19 cellular contexts compared by ENCODE assay signal in the genomic region with DNA sequence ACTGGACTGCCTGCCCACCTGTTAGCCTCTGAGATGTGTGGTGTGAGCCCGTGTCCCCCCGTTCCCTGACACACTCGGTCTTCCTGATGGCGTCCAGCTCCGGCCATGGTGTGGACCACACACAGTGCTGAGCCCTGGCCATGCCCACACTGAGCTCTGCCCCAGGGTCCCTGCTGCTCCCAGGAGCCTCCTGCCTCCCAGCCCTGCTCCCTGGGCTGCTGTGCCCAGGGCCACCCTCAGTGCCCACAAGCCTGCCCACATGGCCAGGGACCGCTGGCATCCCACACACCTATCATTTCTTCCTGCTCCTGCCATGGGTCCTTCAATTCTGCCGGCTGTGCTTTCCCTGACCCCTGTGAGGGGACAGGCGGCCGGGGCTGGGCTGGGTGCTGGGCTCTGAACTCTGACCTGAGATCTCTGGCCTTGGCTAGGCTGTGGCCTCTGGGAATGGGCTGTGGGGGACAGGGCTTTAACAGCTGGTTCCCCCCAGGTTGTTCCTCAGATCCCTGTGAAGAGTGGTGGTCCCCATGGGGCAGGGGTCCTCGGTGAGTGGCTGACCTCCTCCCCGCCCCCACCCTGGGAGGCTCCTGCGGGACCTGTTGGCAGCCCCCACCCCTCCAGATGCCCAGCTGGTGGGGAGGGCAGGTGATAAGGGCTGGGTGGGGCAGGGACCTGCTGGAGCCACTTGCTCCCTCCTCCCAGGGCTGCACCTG. TPM values are rescaled to one million over a fixed set of nuclear protein-coding genes. Genes with fewer than 3 reads are reported as not detected.
"Had no signal": no experiment of that assay in that cellular context is flagged by ENCODE, and none has a peak within 500 bp of the region (broad histone marks: within the 10 kb centered on the region; RNA-seq: fewer than 3 reads in every experiment).

No MANE protein-coding gene starts in this region.

- H3K27ac Mint-ChIP-seq: activated CD8-positive, alpha-beta T cell treated with anti-CD3 and anti-CD28 coated beads, Interleukin-2, amount 10 ng/mL, durations not matched to agents 7 days and 5 days; brain; naive thymus-derived CD4-positive, alpha-beta T cell; WTC11 had no signal

- H3K9me3 Mint-ChIP-seq: activated naive CD8-positive, alpha-beta T cell treated with anti-CD3 and anti-CD28 coated beads, Interleukin-2, amount 10 ng/mL, durations not matched to agents 7 days and 5 days; brain; central memory CD8-positive, alpha-beta T cell; WTC11 had no signal

- H3K27me3 Mint-ChIP-seq: activated naive CD8-positive, alpha-beta T cell treated with anti-CD3 and anti-CD28 coated beads, Interleukin-2, amount 10 ng/mL, durations not matched to agents 7 days and 5 days; central memory CD8-positive, alpha-beta T cell; naive thymus-derived CD4-positive, alpha-beta T cell had no signal

- ATAC-seq: activated CD8-positive, alpha-beta T cell treated with anti-CD3 and anti-CD28 coated beads, Interleukin-2, amount 10 ng/mL, durations not matched to agents 7 days and 5 days; foreskin keratinocyte; naive thymus-derived CD4-positive, alpha-beta T cell; stimulated activated naive CD8-positive, alpha-beta T cell treated with anti-CD3 and anti-CD28 coated beads, Interleukin-15, Interleukin-2, amounts not matched to agents 100 U/mL and 50 U/mL, for 24 hours; WTC11 had no signal

- H3K4me1 Mint-ChIP-seq: brain had no signal

- DNase-seq: activated CD4-positive, alpha-beta T cell treated with anti-CD3 and anti-CD28 coated beads for 48 hours; activated CD8-positive, alpha-beta T cell treated with anti-CD3 and anti-CD28 coated beads, Interleukin-2, amount 10 ng/mL, durations not matched to agents 7 days and 5 days; activated gamma-delta T cell treated with Interleukin-2 at 50 U/mL for 16 hours; activated naive CD8-positive, alpha-beta T cell treated with anti-CD3 and anti-CD28 coated beads, Interleukin-2, amount 10 ng/mL, durations not matched to agents 7 days and 5 days; cortex of kidney; effector memory CD4-positive, alpha-beta T cell; foreskin keratinocyte; glutamatergic neuron; kidney glomerular epithelial cell; nucleus accumbens; stimulated activated naive CD8-positive, alpha-beta T cell treated with anti-CD3 and anti-CD28 coated beads, Interleukin-15, Interleukin-2, amounts not matched to agents 100 U/mL and 50 U/mL, for 24 hours; testis had no signal

- H3K4me3 Mint-ChIP-seq: activated CD8-positive, alpha-beta T cell treated with anti-CD3 and anti-CD28 coated beads, Interleukin-2, amount 10 ng/mL, durations not matched to agents 7 days and 5 days; activated naive CD8-positive, alpha-beta T cell treated with anti-CD3 and anti-CD28 coated beads, Interleukin-2, amount 10 ng/mL, durations not matched to agents 7 days and 5 days; brain; central memory CD8-positive, alpha-beta T cell; WTC11 had no signal

RNA-seq across cellular contexts. Expression of gene CEMP1, which starts 4.0 kb away (rescaled TPM):
- total RNA-seq: activated CD8-positive, alpha-beta T cell treated with anti-CD3 and anti-CD28 coated beads, Interleukin-2, amount 10 ng/mL, durations not matched to agents 7 days and 5 days; foreskin keratinocyte; posterior vena cava; smooth muscle cell; T-helper 2 cell treated with Interferon-gamma antibody and Interleukin-4, amounts not matched to agents 100 ng/mL and 5 ng/mL, for 36 hours had no signal
- polyA plus RNA-seq: foreskin keratinocyte had no signal
